Comparison of ENCODE assay signal across 1 cellular context in the genomic region with DNA sequence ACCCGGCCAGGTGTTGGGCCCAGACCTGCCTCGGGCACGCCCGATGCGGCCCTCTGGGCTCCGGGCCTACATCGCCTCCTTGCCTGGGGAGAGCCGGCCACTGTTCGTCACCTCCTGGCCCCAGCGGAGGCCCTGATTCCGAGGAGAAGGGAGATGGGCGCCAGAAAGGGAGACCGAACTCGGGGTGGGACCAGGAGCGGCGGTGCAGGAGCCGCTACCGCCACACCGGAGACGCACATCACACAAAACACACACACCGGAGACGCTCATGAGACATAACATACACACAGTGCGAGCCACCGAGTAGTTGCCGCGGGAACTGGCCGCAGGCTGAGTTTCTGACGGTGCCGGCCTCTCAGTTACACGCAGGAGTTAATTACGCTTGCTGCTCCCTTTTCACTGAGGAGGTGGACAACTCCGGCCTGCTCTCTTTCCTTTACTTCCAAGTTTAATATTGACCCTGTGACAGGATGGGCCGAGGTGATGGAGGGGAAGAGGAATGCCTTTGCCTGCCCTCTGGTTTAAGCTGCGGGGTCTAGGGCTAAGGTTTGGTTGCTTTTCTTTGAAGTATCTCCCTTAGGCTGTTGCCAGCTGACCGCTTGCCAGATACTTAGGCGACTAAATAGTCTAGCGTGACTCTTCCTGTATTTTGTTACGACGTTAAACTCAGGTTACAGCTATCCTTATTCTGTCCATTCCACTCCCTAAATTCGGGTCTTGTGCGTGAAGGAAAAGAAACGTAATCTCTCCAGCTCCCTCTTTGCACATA.
TF ChIP-seq lines count a peak whose summit lies in the region.

No MANE protein-coding gene starts in this region.

TF ChIP-seq in HepG2, 621 proteins besides CTCF, POLR2A, EP300 and RAD21 (continued from another document and continues in another):
- TF ChIP-seq, protein P1, sequence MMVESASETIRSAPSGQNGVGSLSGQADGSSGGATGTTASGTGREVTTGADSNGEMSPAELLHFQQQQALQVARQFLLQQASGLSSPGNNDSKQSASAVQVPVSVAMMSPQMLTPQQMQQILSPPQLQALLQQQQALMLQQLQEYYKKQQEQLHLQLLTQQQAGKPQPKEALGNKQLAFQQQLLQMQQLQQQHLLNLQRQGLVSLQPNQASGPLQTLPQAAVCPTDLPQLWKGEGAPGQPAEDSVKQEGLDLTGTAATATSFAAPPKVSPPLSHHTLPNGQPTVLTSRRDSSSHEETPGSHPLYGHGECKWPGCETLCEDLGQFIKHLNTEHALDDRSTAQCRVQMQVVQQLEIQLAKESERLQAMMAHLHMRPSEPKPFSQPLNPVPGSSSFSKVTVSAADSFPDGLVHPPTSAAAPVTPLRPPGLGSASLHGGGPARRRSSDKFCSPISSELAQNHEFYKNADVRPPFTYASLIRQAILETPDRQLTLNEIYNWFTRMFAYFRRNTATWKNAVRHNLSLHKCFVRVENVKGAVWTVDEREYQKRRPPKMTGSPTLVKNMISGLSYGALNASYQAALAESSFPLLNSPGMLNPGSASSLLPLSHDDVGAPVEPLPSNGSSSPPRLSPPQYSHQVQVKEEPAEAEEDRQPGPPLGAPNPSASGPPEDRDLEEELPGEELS (CRISPR knock-in tag; IDR thresholded peaks at IDR 0.05): no peak
- no peak for TF ChIP-seq HNRNPH1 (optimal IDR thresholded peaks at IDR 0.05; ENCODE audit: low read depth, low read length)
- TF ChIP-seq, protein P2, sequence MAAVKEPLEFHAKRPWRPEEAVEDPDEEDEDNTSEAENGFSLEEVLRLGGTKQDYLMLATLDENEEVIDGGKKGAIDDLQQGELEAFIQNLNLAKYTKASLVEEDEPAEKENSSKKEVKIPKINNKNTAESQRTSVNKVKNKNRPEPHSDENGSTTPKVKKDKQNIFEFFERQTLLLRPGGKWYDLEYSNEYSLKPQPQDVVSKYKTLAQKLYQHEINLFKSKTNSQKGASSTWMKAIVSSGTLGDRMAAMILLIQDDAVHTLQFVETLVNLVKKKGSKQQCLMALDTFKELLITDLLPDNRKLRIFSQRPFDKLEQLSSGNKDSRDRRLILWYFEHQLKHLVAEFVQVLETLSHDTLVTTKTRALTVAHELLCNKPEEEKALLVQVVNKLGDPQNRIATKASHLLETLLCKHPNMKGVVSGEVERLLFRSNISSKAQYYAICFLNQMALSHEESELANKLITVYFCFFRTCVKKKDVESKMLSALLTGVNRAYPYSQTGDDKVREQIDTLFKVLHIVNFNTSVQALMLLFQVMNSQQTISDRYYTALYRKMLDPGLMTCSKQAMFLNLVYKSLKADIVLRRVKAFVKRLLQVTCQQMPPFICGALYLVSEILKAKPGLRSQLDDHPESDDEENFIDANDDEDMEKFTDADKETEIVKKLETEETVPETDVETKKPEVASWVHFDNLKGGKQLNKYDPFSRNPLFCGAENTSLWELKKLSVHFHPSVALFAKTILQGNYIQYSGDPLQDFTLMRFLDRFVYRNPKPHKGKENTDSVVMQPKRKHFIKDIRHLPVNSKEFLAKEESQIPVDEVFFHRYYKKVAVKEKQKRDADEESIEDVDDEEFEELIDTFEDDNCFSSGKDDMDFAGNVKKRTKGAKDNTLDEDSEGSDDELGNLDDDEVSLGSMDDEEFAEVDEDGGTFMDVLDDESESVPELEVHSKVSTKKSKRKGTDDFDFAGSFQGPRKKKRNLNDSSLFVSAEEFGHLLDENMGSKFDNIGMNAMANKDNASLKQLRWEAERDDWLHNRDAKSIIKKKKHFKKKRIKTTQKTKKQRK (IDR thresholded peaks at IDR 0.05; ENCODE audit: low read length): no peak
- TF ChIP-seq ZNF10 (CRISPR knock-in tag; IDR thresholded peaks at IDR 0.05; ENCODE audit: borderline replicate concordance, low read depth): no peak
- no peak for TF ChIP-seq ZNF839 (CRISPR knock-in tag; IDR thresholded peaks at IDR 0.05; ENCODE audit: borderline replicate concordance)
- TF ChIP-seq, protein P3, sequence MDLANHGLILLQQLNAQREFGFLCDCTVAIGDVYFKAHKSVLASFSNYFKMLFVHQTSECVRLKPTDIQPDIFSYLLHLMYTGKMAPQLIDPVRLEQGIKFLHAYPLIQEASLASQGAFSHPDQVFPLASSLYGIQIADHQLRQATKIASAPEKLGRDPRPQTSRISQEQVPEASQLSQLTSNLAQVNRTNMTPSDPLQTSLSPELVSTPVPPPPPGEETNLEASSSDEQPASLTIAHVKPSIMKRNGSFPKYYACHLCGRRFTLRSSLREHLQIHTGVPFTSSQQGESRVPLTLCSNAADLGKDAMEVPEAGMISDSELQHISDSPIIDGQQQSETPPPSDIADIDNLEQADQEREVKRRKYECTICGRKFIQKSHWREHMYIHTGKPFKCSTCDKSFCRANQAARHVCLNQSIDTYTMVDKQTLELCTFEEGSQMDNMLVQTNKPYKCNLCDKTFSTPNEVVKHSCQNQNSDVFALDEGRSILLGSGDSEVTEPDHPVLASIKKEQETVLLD (CRISPR knock-in tag; IDR thresholded peaks at IDR 0.05; ENCODE audit: low read depth): peak; percentile 30; the same call in 1 of the 2 replicates
- TF ChIP-seq, protein P4, sequence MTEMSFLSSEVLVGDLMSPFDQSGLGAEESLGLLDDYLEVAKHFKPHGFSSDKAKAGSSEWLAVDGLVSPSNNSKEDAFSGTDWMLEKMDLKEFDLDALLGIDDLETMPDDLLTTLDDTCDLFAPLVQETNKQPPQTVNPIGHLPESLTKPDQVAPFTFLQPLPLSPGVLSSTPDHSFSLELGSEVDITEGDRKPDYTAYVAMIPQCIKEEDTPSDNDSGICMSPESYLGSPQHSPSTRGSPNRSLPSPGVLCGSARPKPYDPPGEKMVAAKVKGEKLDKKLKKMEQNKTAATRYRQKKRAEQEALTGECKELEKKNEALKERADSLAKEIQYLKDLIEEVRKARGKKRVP (CRISPR knock-in tag; IDR thresholded peaks at IDR 0.05): no peak
- no peak for TF ChIP-seq SUZ12 (IDR thresholded peaks at IDR 0.05; ENCODE audit: low read depth, low read length)
- TF ChIP-seq ZNF782 (CRISPR knock-in tag; IDR thresholded peaks at IDR 0.05; ENCODE audit: borderline replicate concordance): peak; percentile 50; the same call in 1 of the 2 replicates
- TF ChIP-seq, protein P5, sequence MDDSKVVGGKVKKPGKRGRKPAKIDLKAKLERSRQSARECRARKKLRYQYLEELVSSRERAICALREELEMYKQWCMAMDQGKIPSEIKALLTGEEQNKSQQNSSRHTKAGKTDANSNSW (CRISPR knock-in tag; IDR thresholded peaks at IDR 0.05; ENCODE audit: borderline replicate concordance): no peak
- no peak for TF ChIP-seq ZNF264 (CRISPR knock-in tag; IDR thresholded peaks at IDR 0.05)
- no peak for TF ChIP-seq ZBTB42 (CRISPR knock-in tag; IDR thresholded peaks at IDR 0.05)
- no peak for TF ChIP-seq SOX6 (IDR thresholded peaks at IDR 0.05)
- TF ChIP-seq SOX6 (CRISPR knock-in tag; IDR thresholded peaks at IDR 0.05): no peak; the same call in 1 of the 2 replicates
- TF ChIP-seq, protein P6, sequence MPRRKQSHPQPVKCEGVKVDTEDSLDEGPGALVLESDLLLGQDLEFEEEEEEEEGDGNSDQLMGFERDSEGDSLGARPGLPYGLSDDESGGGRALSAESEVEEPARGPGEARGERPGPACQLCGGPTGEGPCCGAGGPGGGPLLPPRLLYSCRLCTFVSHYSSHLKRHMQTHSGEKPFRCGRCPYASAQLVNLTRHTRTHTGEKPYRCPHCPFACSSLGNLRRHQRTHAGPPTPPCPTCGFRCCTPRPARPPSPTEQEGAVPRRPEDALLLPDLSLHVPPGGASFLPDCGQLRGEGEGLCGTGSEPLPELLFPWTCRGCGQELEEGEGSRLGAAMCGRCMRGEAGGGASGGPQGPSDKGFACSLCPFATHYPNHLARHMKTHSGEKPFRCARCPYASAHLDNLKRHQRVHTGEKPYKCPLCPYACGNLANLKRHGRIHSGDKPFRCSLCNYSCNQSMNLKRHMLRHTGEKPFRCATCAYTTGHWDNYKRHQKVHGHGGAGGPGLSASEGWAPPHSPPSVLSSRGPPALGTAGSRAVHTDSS (CRISPR knock-in tag; conservative IDR thresholded peaks at IDR 0.05): no peak
- no peak for TF ChIP-seq ZSCAN9 (CRISPR knock-in tag; IDR thresholded peaks at IDR 0.05; ENCODE audit: borderline replicate concordance)
- TF ChIP-seq, protein P7, sequence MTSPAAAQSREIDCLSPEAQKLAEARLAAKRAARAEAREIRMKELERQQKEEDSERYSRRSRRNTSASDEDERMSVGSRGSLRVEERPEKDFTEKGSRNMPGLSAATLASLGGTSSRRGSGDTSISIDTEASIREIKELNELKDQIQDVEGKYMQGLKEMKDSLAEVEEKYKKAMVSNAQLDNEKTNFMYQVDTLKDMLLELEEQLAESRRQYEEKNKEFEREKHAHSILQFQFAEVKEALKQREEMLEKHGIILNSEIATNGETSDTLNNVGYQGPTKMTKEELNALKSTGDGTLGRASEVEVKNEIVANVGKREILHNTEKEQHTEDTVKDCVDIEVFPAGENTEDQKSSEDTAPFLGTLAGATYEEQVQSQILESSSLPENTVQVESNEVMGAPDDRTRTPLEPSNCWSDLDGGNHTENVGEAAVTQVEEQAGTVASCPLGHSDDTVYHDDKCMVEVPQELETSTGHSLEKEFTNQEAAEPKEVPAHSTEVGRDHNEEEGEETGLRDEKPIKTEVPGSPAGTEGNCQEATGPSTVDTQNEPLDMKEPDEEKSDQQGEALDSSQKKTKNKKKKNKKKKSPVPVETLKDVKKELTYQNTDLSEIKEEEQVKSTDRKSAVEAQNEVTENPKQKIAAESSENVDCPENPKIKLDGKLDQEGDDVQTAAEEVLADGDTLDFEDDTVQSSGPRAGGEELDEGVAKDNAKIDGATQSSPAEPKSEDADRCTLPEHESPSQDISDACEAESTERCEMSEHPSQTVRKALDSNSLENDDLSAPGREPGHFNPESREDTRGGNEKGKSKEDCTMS (CRISPR knock-in tag; conservative IDR thresholded peaks at IDR 0.05): no peak
- TF ChIP-seq, protein P8, sequence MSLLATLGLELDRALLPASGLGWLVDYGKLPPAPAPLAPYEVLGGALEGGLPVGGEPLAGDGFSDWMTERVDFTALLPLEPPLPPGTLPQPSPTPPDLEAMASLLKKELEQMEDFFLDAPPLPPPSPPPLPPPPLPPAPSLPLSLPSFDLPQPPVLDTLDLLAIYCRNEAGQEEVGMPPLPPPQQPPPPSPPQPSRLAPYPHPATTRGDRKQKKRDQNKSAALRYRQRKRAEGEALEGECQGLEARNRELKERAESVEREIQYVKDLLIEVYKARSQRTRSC (CRISPR knock-in tag; IDR thresholded peaks at IDR 0.05; ENCODE audit: low read depth): no peak
- no peak for TF ChIP-seq ZBTB20 (CRISPR knock-in tag; IDR thresholded peaks at IDR 0.05; ENCODE audit: borderline replicate concordance, low read depth)
- TF ChIP-seq, protein P9, sequence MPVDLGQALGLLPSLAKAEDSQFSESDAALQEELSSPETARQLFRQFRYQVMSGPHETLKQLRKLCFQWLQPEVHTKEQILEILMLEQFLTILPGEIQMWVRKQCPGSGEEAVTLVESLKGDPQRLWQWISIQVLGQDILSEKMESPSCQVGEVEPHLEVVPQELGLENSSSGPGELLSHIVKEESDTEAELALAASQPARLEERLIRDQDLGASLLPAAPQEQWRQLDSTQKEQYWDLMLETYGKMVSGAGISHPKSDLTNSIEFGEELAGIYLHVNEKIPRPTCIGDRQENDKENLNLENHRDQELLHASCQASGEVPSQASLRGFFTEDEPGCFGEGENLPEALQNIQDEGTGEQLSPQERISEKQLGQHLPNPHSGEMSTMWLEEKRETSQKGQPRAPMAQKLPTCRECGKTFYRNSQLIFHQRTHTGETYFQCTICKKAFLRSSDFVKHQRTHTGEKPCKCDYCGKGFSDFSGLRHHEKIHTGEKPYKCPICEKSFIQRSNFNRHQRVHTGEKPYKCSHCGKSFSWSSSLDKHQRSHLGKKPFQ (CRISPR knock-in tag; IDR thresholded peaks at IDR 0.05; ENCODE audit: insufficient replicate concordance): no peak
- TF ChIP-seq IRF2 (CRISPR knock-in tag; IDR thresholded peaks at IDR 0.05): no peak
- TF ChIP-seq ZNF841 (CRISPR knock-in tag; IDR thresholded peaks at IDR 0.05; ENCODE audit: borderline replicate concordance): no peak
- TF ChIP-seq ZNF550 (CRISPR knock-in tag; IDR thresholded peaks at IDR 0.05; ENCODE audit: borderline replicate concordance): no peak
- TF ChIP-seq GATA4 (IDR thresholded peaks at IDR 0.05; ENCODE audit: borderline replicate concordance, low read depth): no peak
- TF ChIP-seq MTA1 (CRISPR knock-in tag; IDR thresholded peaks at IDR 0.05; ENCODE audit: borderline replicate concordance): no peak
- no peak for TF ChIP-seq REPIN1 (CRISPR knock-in tag; IDR thresholded peaks at IDR 0.05; ENCODE audit: borderline replicate concordance, low read depth)
- TF ChIP-seq KDM1A (CRISPR knock-in tag; IDR thresholded peaks at IDR 0.05): no peak
- TF ChIP-seq, protein P10, sequence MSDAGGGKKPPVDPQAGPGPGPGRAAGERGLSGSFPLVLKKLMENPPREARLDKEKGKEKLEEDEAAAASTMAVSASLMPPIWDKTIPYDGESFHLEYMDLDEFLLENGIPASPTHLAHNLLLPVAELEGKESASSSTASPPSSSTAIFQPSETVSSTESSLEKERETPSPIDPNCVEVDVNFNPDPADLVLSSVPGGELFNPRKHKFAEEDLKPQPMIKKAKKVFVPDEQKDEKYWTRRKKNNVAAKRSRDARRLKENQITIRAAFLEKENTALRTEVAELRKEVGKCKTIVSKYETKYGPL (CRISPR knock-in tag; IDR thresholded peaks at IDR 0.05): no peak
- peak; percentile 76; the same call in 1 of the 2 replicates for TF ChIP-seq ZNF235 (CRISPR knock-in tag; IDR thresholded peaks at IDR 0.05; ENCODE audit: borderline replicate concordance)
- TF ChIP-seq ZNF329 (CRISPR knock-in tag; IDR thresholded peaks at IDR 0.05; ENCODE audit: low read depth): 0 out of 2 replicates have a peak, but pooled peaks have one; percentile 56
- no peak for TF ChIP-seq U2AF1 (optimal IDR thresholded peaks at IDR 0.05; ENCODE audit: low read depth, low read length)
- TF ChIP-seq, protein P11, sequence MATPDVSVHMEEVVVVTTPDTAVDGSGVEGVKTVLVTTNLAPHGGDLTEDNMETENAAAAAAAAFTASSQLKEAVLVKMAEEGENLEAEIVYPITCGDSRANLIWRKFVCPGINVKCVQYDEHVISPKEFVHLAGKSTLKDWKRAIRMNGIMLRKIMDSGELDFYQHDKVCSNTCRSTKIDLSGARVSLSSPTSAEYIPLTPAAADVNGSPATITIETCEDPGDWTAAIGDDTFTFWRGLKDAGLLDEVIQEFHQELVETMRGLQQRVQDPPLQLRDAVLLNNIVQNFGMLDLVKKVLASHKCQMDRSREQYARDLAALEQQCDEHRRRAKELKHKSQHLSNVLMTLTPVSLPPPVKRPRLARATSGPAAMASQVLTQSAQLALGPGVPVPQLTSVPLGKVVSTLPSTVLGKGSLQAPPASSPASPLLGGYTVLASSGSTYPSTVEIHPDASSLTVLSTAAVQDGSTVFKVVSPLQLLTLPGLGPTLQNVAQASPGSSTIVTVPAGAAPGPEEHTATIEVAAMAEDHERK (CRISPR knock-in tag; IDR thresholded peaks at IDR 0.05; ENCODE audit: low read depth): no peak
- TF ChIP-seq PHF8 (CRISPR knock-in tag; IDR thresholded peaks at IDR 0.05): peak; percentile 97
- peak; percentile 82 for TF ChIP-seq GZF1 (CRISPR knock-in tag; IDR thresholded peaks at IDR 0.05)
- no peak for TF ChIP-seq RFX5 (IDR thresholded peaks at IDR 0.05; ENCODE audit: low read depth, low read length)
- no peak for TF ChIP-seq ZNF382 (CRISPR knock-in tag; IDR thresholded peaks at IDR 0.05; ENCODE audit: borderline replicate concordance)
- TF ChIP-seq KLF16 (CRISPR knock-in tag; IDR thresholded peaks at IDR 0.05): no peak
- no peak for TF ChIP-seq XRCC5 (optimal IDR thresholded peaks at IDR 0.05; ENCODE audit: low read length)
- no peak for TF ChIP-seq MTF2 (CRISPR knock-in tag; IDR thresholded peaks at IDR 0.05; ENCODE audit: borderline replicate concordance)
- TF ChIP-seq ZNF296 (CRISPR knock-in tag; conservative IDR thresholded peaks at IDR 0.05): 0 out of 2 replicates have a peak, but pooled peaks have one; percentile 83
- no peak for TF ChIP-seq AGO1 (IDR thresholded peaks at IDR 0.05; ENCODE audit: low read depth, low read length, poor library complexity, severe bottlenecking)
- no peak for TF ChIP-seq ZZZ3 (CRISPR knock-in tag; IDR thresholded peaks at IDR 0.05; ENCODE audit: borderline replicate concordance)
- no peak for TF ChIP-seq NR2C2 (CRISPR knock-in tag; IDR thresholded peaks at IDR 0.05; ENCODE audit: borderline replicate concordance)
- peak; percentile 91 for TF ChIP-seq AGO2 (optimal IDR thresholded peaks at IDR 0.05; ENCODE audit: low read depth, low read length)
